In genomic region chr15:57861805-57862586, GRCh38 we compare ENCODE assay signal across 12 cellular contexts.
DNase-seq lines count a peak whose midpoint lies in the region; ATAC-seq and TF ChIP-seq lines count a peak whose summit lies in the region.
"Had no signal": no experiment of that assay in that cellular context is flagged by ENCODE, and none has a peak within 500 bp of the region (broad histone marks: within the 10 kb centered on the region; RNA-seq: fewer than 3 reads in every experiment).

No MANE protein-coding gene starts in this region.

- H3K4me2 ChIP-seq in HCT116 (ENCODE audit: low read length) (no peak overlapping the region), mesendoderm (ENCODE audit: low read length) (no peak overlapping the region)

- WGBS in mesendoderm (ENCODE audit: extremely low coverage, insufficient coverage, low lambda C conversion rate): no CpG with 5 or more reads among the region's 6 CpGs

- DNase-seq in HCT116 (ENCODE audit: low read depth, low spot score) (no peak), SW480 (ENCODE audit: low spot score) (peak; percentile 38), fibroblast of the conjunctiva (ENCODE audit: low read depth) (peak; percentile 44), stromal cell of bone marrow (ENCODE audit: low read depth) (peak; percentile 86), mesendoderm (no peak)
- DNase-seq: activated CD8-positive, alpha-beta memory T cell treated with anti-CD3 and anti-CD28 coated beads, Interleukin-2, amount 50 U/mL, for 4 hours; stimulated activated CD4-positive, alpha-beta T cell treated with anti-CD3 and anti-CD28 coated beads, Interleukin-2, amount 100 ng/mL, for 24 hours; stimulated activated naive CD8-positive, alpha-beta T cell treated with anti-CD3 and anti-CD28 coated beads, Interleukin-15, Interleukin-2, amounts not matched to agents 100 U/mL and 50 U/mL, for 24 hours; T-helper 9 cell had no signal

- ATAC-seq in HCT116 (no peak), GM19467 (IDR thresholded peaks at IDR 0.05; ENCODE audit: unreplicated experiment) (no peak), GM21367 (IDR thresholded peaks at IDR 0.05; ENCODE audit: unreplicated experiment) (no peak), HG02588 (IDR thresholded peaks at IDR 0.05; ENCODE audit: unreplicated experiment) (no peak)
- ATAC-seq: stimulated activated naive CD8-positive, alpha-beta T cell treated with anti-CD3 and anti-CD28 coated beads, Interleukin-15, Interleukin-2, amounts not matched to agents 100 U/mL and 50 U/mL, for 24 hours had no signal

- no peak overlapping the region for H4K8ac ChIP-seq in mesendoderm (ENCODE audit: low read depth, low read length)

- H3K4ac ChIP-seq in mesendoderm (ENCODE audit: low read depth, low read length): no peak overlapping the region

- H3K27ac ChIP-seq in HCT116 (ENCODE audit: low read depth, low read length) (no peak overlapping the region), mesendoderm (ENCODE audit: low read depth, low read length) (no peak overlapping the region)

- CTCF ChIA-PET in HCT116 (lab: Charles Lee): interaction anchor here (0.8 to 5.4 kb wide), 12 partner anchors 10 to 302 kb away, joined by 3 to 133 read pairs (median 9); no protein-coding TSS in a partner anchor

- intact Hi-C loops in HCT116 (cut with micrococcal nuclease): loop anchor here (1.0 to 5.0 kb wide), 4 partner anchors 111 to 520 kb away; no protein-coding TSS in a partner anchor

- H3K9me3 ChIP-seq in HCT116 (ENCODE audit: control insufficient read depth in 1 of 2, insufficient read depth in 1 of 2, low read depth in 1 of 2, low read length in 2 of 2): no peaks in the 10 kb centered on the region

- H3K23ac ChIP-seq in mesendoderm (ENCODE audit: low read length): no peak overlapping the region

- no peak overlapping the region for H3K4me3 ChIP-seq in HCT116 (replicated peaks in 1 of 2; ENCODE audit: low read depth in 1 of 2, low read length in 2 of 2)
- no peak overlapping the region for H3K4me3 ChIP-seq in mesendoderm (ENCODE audit: low read length)

- no peak overlapping the region for H3K56ac ChIP-seq in mesendoderm (ENCODE audit: low read length)

- no peaks in the 10 kb centered on the region for H3K36me3 ChIP-seq in HCT116 (ENCODE audit: control insufficient read depth in 1 of 2, insufficient read depth in 2 of 2, low read length in 2 of 2)
- H3K36me3 ChIP-seq in mesendoderm (ENCODE audit: control insufficient read depth, insufficient read depth, low read length): no peaks in the 10 kb centered on the region

- no peak for TF ChIP-seq RAD21 in HCT116 (IDR thresholded peaks at IDR 0.05; ENCODE audit: low read depth)

- H4K20me1 ChIP-seq in HCT116 (ENCODE audit: insufficient read depth): no peaks in the 10 kb centered on the region

- H3K79me1 ChIP-seq in mesendoderm (ENCODE audit: low read length): no peaks in the 10 kb centered on the region

- RAD21 ChIA-PET in HCT116 (lab: Charles Lee; ENCODE audit: low non-redundant PET in 1 of 2, low total read pairs in 2 of 2, uncharacterized antibody in 2 of 2, unreplicated experiment in 2 of 2): no interaction called here

- H3K79me2 ChIP-seq in HCT116 (ENCODE audit: insufficient read depth, low read length): no peaks in the 10 kb centered on the region
- H3K79me2 ChIP-seq in mesendoderm (ENCODE audit: control insufficient read depth, insufficient read depth, low read length): no peaks in the 10 kb centered on the region

- no peak overlapping the region for H3K18ac ChIP-seq in mesendoderm (ENCODE audit: low read length)

- no peak for TF ChIP-seq POLR2A in HCT116 (IDR thresholded peaks at IDR 0.05; ENCODE audit: borderline replicate concordance, extremely low read depth, insufficient read depth, insufficient read length)

- H3K9ac ChIP-seq in HCT116 (ENCODE audit: low read length): no peak overlapping the region
- H3K9ac ChIP-seq in mesendoderm (ENCODE audit: low read length): no peak overlapping the region

- H3K4me1 ChIP-seq in HCT116 (ENCODE audit: control insufficient read depth in 1 of 2, insufficient read depth in 2 of 2, low read length in 2 of 2): no peaks in the 10 kb centered on the region
- H3K4me1 ChIP-seq in mesendoderm (ENCODE audit: control insufficient read depth, low read depth, low read length): no peaks in the 10 kb centered on the region

- no peak for TF ChIP-seq CTCF in HCT116 (IDR thresholded peaks at IDR 0.05 in 2 of 3, conservative IDR thresholded peaks at IDR 0.05 in 1 of 3; ENCODE audit: borderline replicate concordance in 1 of 3, insufficient read depth in 1 of 3, low read depth in 2 of 3, low read length in 2 of 3)

- no peaks in the 10 kb centered on the region for H3K9me2 ChIP-seq in HCT116 (ENCODE audit: insufficient read depth)

- H4K5ac ChIP-seq in mesendoderm (ENCODE audit: low read length): no peak overlapping the region

- BruUV-seq in HCT116 (replicated peaks; lab: Mats Ljungman, UMichigan): no TSS peak

- no peak overlapping the region for H2AK5ac ChIP-seq in mesendoderm (ENCODE audit: low read length)

- no peak overlapping the region for H2BK5ac ChIP-seq in mesendoderm (ENCODE audit: low read length)

- peak overlapping the region; percentile 49 for H2AFZ ChIP-seq in HCT116 (ENCODE audit: low read depth, low read length, poor library complexity, severe bottlenecking)

- POLR2A ChIA-PET in HCT116 (lab: Charles Lee): no interaction called here

- H3K27me3 ChIP-seq in HCT116 (ENCODE audit: insufficient read depth, low read length): no peaks in the 10 kb centered on the region
- H3K27me3 ChIP-seq in mesendoderm (ENCODE audit: insufficient read depth, low read length, poor library complexity): no peaks in the 10 kb centered on the region

- no peak overlapping the region for H2BK15ac ChIP-seq in mesendoderm (replicated peaks; ENCODE audit: low read depth)

- H2BK120ac ChIP-seq in mesendoderm (ENCODE audit: low read depth, low read length): no peak overlapping the region

TF ChIP-seq in HCT116, 20 proteins besides CTCF, POLR2A, EP300 and RAD21:
- no peak for TF ChIP-seq EZH2 (IDR thresholded peaks at IDR 0.05)

Comparison
In these comparisons a context has a peak if more than half of its experiments do, and no peak if none do; other contexts are left out.
1. DNase-seq: peak in SW480 (single experiment), fibroblast of the conjunctiva (single experiment) and stromal cell of bone marrow (single experiment); none in HCT116 (single experiment) and mesendoderm (single experiment).